19 cellular contexts compared by ENCODE assay signal in genomic region chr5:17735771-17736170, GRCh38.
DNase-seq lines count a peak whose midpoint lies in the region; ATAC-seq and TF ChIP-seq lines count a peak whose summit lies in the region.
"Had no signal": no experiment of that assay in that cellular context is flagged by ENCODE, and none has a peak within 500 bp of the region (broad histone marks: within the 10 kb centered on the region; RNA-seq: fewer than 3 reads in every experiment).

No MANE protein-coding gene starts in this region.

- DNase-seq in CD1c-positive myeloid dendritic cell (ENCODE audit: extremely low spot score) (peak; percentile 60), NOMO-1 (lab: John Stamatoyannopoulos, UW; ENCODE audit: unreplicated experiment in 2 of 2) (peak; percentile 57 to 96), SKM-1 (lab: John Stamatoyannopoulos, UW; ENCODE audit: unreplicated experiment) (peak; percentile 35), lung (ENCODE audit: low spot score) (no peak), Right ventricle myocardium inferior (ENCODE audit: missing footprints) (no peak), adrenal gland (no peak)
- DNase-seq in activated CD8-positive, alpha-beta T cell treated with anti-CD3 and anti-CD28 coated beads for 36 hours, result no peak
- DNase-seq: 8988T; CD8-positive, alpha-beta T cell; GOT3; Karpas-422; MG63; NCI-H1694 treated with DMSO at 0.1 percent for 48 hours; NCI-H2107; NCI-H510A treated with DMSO at 0.1 percent for 48 hours; SJCRH30 had no signal

- ATAC-seq in lung (ENCODE audit: insufficient read depth, low FRiP score) (peak; percentile 14), Right ventricle myocardium inferior (no peak), SK-N-SH treated with all-trans-retinoic acid at 6 μM for 48 hours (no peak)
- no peak for ATAC-seq in activated CD8-positive, alpha-beta T cell treated with anti-CD3 and anti-CD28 coated beads for 36 hours
- ATAC-seq: CD8-positive, alpha-beta T cell; HCT116 had no signal

- H3K36me3 Mint-ChIP-seq in activated CD8-positive, alpha-beta T cell treated with anti-CD3 and anti-CD28 coated beads for 36 hours (ENCODE audit: low read depth), result no peaks in the 10 kb centered on the region
- H3K36me3 Mint-ChIP-seq: CD8-positive, alpha-beta T cell had no signal

- intact Hi-C loops in Right ventricle myocardium inferior (cut with DNase I), result no loop called here
- intact Hi-C loops in activated CD8-positive, alpha-beta T cell treated with anti-CD3 and anti-CD28 coated beads for 36 hours (cut with micrococcal nuclease), result no loop called here
- intact Hi-C loops in adrenal gland (cut with DNase I), result no loop called here

- CTCF ChIA-PET in activated CD8-positive, alpha-beta T cell treated with anti-CD3 and anti-CD28 coated beads for 36 hours (lab: Charles Lee), result no interaction called here

- H3K27ac ChIP-seq in lung (ENCODE audit: low read depth in 1 of 2, low read length in 1 of 2), result no peak overlapping the region
- H3K27ac ChIP-seq in adrenal gland, result no peak overlapping the region
- H3K27ac ChIP-seq: SJCRH30 had no signal

- no peaks in the 10 kb centered on the region for H3K36me3 ChIP-seq in lung (ENCODE audit: control insufficient read depth in 2 of 2, insufficient read depth in 2 of 2, low read length in 2 of 2)
- no peaks in the 10 kb centered on the region for H3K36me3 ChIP-seq in adrenal gland (replicated peaks in 1 of 2)
- H3K36me3 ChIP-seq: MG63, SJCRH30 had no signal

- H3K27me3 Mint-ChIP-seq in activated CD8-positive, alpha-beta T cell treated with anti-CD3 and anti-CD28 coated beads for 36 hours, result no peaks in the 10 kb centered on the region

- H3K4me3 ChIP-seq in lung (no peak overlapping the region), adrenal gland (no peak overlapping the region)
- H3K4me3 ChIP-seq: MG63, SJCRH30 had no signal

- no peaks in the 10 kb centered on the region for H3K9me3 ChIP-seq in lung (ENCODE audit: control insufficient read depth in 2 of 2, insufficient read depth in 1 of 2, low read length in 1 of 2)
- no peaks in the 10 kb centered on the region for H3K9me3 ChIP-seq in adrenal gland (replicated peaks in 1 of 3)
- H3K9me3 ChIP-seq: SJCRH30 had no signal

- WGBS in lung, 2 donors, result 57 to 67% methylated on average over 4 of the region's 4 CpGs
- WGBS in adrenal gland, 4 donors, result 58 to 68% (median 60%) methylated on average over 4 of the region's 4 CpGs

- no peak overlapping the region for H3K27ac Mint-ChIP-seq in activated CD8-positive, alpha-beta T cell treated with anti-CD3 and anti-CD28 coated beads for 36 hours
- H3K27ac Mint-ChIP-seq: CD8-positive, alpha-beta T cell had no signal

- TF ChIP-seq CTCF in lung (IDR thresholded peaks at IDR 0.05; ENCODE audit: control extremely low read depth, extremely low read depth), result no peak
- no peak for TF ChIP-seq CTCF in activated CD8-positive, alpha-beta T cell treated with anti-CD3 and anti-CD28 coated beads for 36 hours (IDR thresholded peaks at IDR 0.05)
- TF ChIP-seq CTCF in adrenal gland (IDR thresholded peaks at IDR 0.05), result no peak

- H3K27me3 ChIP-seq in lung (ENCODE audit: control insufficient read depth, insufficient read depth), result no peaks in the 10 kb centered on the region
- no peaks in the 10 kb centered on the region for H3K27me3 ChIP-seq in adrenal gland
- H3K27me3 ChIP-seq: SJCRH30 had no signal

- TF ChIP-seq POLR2A in adrenal gland (IDR thresholded peaks at IDR 0.05), result no peak

- H3K4me1 Mint-ChIP-seq in activated CD8-positive, alpha-beta T cell treated with anti-CD3 and anti-CD28 coated beads for 36 hours (ENCODE audit: low read depth), result no peaks in the 10 kb centered on the region
- H3K4me1 Mint-ChIP-seq: IgD-negative memory B cell had no signal

- H3K4me3 Mint-ChIP-seq in activated CD8-positive, alpha-beta T cell treated with anti-CD3 and anti-CD28 coated beads for 36 hours, result no peak overlapping the region
- H3K4me3 Mint-ChIP-seq: CD8-positive, alpha-beta T cell had no signal

- H3K4me1 ChIP-seq in lung (ENCODE audit: control insufficient read depth in 2 of 2, insufficient read depth in 2 of 2, low read length in 2 of 2), result no peaks in the 10 kb centered on the region
- H3K4me1 ChIP-seq in adrenal gland (replicated peaks in 1 of 2), result no peaks in the 10 kb centered on the region
- H3K4me1 ChIP-seq: SJCRH30 had no signal

- POLR2A ChIA-PET in activated CD8-positive, alpha-beta T cell treated with anti-CD3 and anti-CD28 coated beads for 36 hours (lab: Charles Lee), result no interaction called here

- peaks cover 6% of the 10 kb centered on the region for H3K9me3 Mint-ChIP-seq in activated CD8-positive, alpha-beta T cell treated with anti-CD3 and anti-CD28 coated beads for 36 hours
- H3K9me3 Mint-ChIP-seq: IgD-negative memory B cell had no signal

TF ChIP-seq in SK-N-SH treated with all-trans-retinoic acid at 6 μM for 48 hours, 23 proteins besides CTCF, POLR2A, EP300 and RAD21:
- TF ChIP-seq PATZ1 (CRISPR knock-in tag; IDR thresholded peaks at IDR 0.05; ENCODE audit: borderline replicate concordance) (no peak), ZNF8 (CRISPR knock-in tag; IDR thresholded peaks at IDR 0.05) (no peak), OSR1 (CRISPR knock-in tag; IDR thresholded peaks at IDR 0.05) (no peak), ISL1 (CRISPR knock-in tag; IDR thresholded peaks at IDR 0.05) (no peak), SNAI2 (CRISPR knock-in tag; IDR thresholded peaks at IDR 0.05) (no peak), RARB (CRISPR knock-in tag; IDR thresholded peaks at IDR 0.05) (no peak), TSHZ2 (CRISPR knock-in tag; IDR thresholded peaks at IDR 0.05) (no peak), BACH2 (CRISPR knock-in tag; IDR thresholded peaks at IDR 0.05; ENCODE audit: borderline replicate concordance) (no peak), ZFP3 (CRISPR knock-in tag; IDR thresholded peaks at IDR 0.05) (no peak), ZNF565 (CRISPR knock-in tag; conservative IDR thresholded peaks at IDR 0.05; ENCODE audit: low read depth) (no peak), CSRNP3 (CRISPR knock-in tag; IDR thresholded peaks at IDR 0.05) (no peak), CSDC2 (CRISPR knock-in tag; IDR thresholded peaks at IDR 0.05) (no peak), GLIS3 (CRISPR knock-in tag; IDR thresholded peaks at IDR 0.05) (no peak)

Comparison
In these comparisons a context has a peak if more than half of its experiments do, and no peak if none do; other contexts are left out.
1. DNase-seq: peak in CD1c-positive myeloid dendritic cell (single experiment), NOMO-1 (2 of 2) and SKM-1 (single experiment); none in lung (single experiment), Right ventricle myocardium inferior (single experiment), activated CD8-positive, alpha-beta T cell treated with anti-CD3 and anti-CD28 coated beads for 36 hours (single experiment) and adrenal gland (0 of 7).